In genomic region chr19:16324384-16325160, GRCh38 we compare ENCODE assay signal across 1 cellular context.
TF ChIP-seq lines count a peak whose summit lies in the region.

Gene KLF2 (plus strand): TSS chr19:16324826. CDS start chr19:16324924, 98 bp downstream.

TF ChIP-seq in WTC11, 78 proteins besides CTCF, POLR2A, EP300 and RAD21 (continued from another document):
- no peak for TF ChIP-seq IRF1 (CRISPR knock-in tag; IDR thresholded peaks at IDR 0.05)
